In genomic region chr2:225337183-225337582, GRCh38 we compare ENCODE assay signal across 12 cellular contexts.
DNase-seq lines count a peak whose midpoint lies in the region; ATAC-seq and TF ChIP-seq lines count a peak whose summit lies in the region.
"Had no signal": no experiment of that assay in that cellular context is flagged by ENCODE, and none has a peak within 500 bp of the region (broad histone marks: within the 10 kb centered on the region; RNA-seq: fewer than 3 reads in every experiment).

No MANE protein-coding gene starts in this region.

- TF ChIP-seq RAD21 in SK-N-SH (IDR thresholded peaks at IDR 0.05; ENCODE audit: low read length): no peak

- no peak for ATAC-seq in SK-N-SH treated with all-trans-retinoic acid at 6 μM for 48 hours
- peak; percentile 68 for ATAC-seq in upper lobe of right lung
- ATAC-seq in HG02678 (IDR thresholded peaks at IDR 0.05; ENCODE audit: unreplicated experiment): no peak
- ATAC-seq: right lobe of liver had no signal

- DNase-seq in SK-N-SH: no peak
- DNase-seq in amniotic epithelial cell (ENCODE audit: low read depth): peak; percentile 77
- peak; percentile 23 for DNase-seq in iPS DF 19.7 (ENCODE audit: low read depth, low spot score)
- DNase-seq in upper lobe of right lung: no peak
- no peak for DNase-seq in transverse colon
- no peak for DNase-seq in KBM-7
- DNase-seq: activated CD4-positive, alpha-beta T cell treated with anti-CD3 and anti-CD28 coated beads, Interleukin-2, amount 50 U/mL, for 48 hours; cortex of kidney; NCI-H1436 treated with DMSO at 0.1 percent for 48 hours; right lobe of liver had no signal

- no peak overlapping the region for H3K4me3 ChIP-seq in SK-N-SH (ENCODE audit: low read depth in 2 of 2, low read length in 1 of 2)
- H3K4me3 ChIP-seq in upper lobe of right lung: no peak overlapping the region
- no peak overlapping the region for H3K4me3 ChIP-seq in transverse colon
- H3K4me3 ChIP-seq: right lobe of liver had no signal

- no peaks in the 10 kb centered on the region for H3F3A ChIP-seq in SK-N-SH (replicated peaks; ENCODE audit: insufficient read depth)

- no peak for TF ChIP-seq POLR2A in transverse colon (IDR thresholded peaks at IDR 0.05)

- no peaks in the 10 kb centered on the region for H4K20me1 ChIP-seq in SK-N-SH (ENCODE audit: insufficient read depth)

- POLR2A ChIA-PET in SK-N-SH (lab: Yijun Ruan, JAX): no interaction called here

- H3K36me3 ChIP-seq in SK-N-SH (replicated peaks in 1 of 2; ENCODE audit: control insufficient read depth in 1 of 2, insufficient read depth in 2 of 2, low read length in 1 of 2): no peaks in the 10 kb centered on the region
- H3K36me3 ChIP-seq in upper lobe of right lung: no peaks in the 10 kb centered on the region
- no peaks in the 10 kb centered on the region for H3K36me3 ChIP-seq in transverse colon
- H3K36me3 ChIP-seq: right lobe of liver had no signal

- H2AFZ ChIP-seq in SK-N-SH (ENCODE audit: low read depth): no peak overlapping the region

- H3K79me2 ChIP-seq in SK-N-SH (ENCODE audit: insufficient read depth): no peaks in the 10 kb centered on the region

- TF ChIP-seq EP300 in SK-N-SH (IDR thresholded peaks at IDR 0.05; ENCODE audit: borderline replicate concordance in 1 of 2, low read depth in 1 of 2, low read length in 1 of 2): no peak
- TF ChIP-seq EP300 in transverse colon (IDR thresholded peaks at IDR 0.05; ENCODE audit: low read depth): no peak

- no peaks in the 10 kb centered on the region for H3K27me3 ChIP-seq in SK-N-SH (ENCODE audit: insufficient read depth)
- no peaks in the 10 kb centered on the region for H3K27me3 ChIP-seq in upper lobe of right lung
- H3K27me3 ChIP-seq in transverse colon: no peaks in the 10 kb centered on the region
- H3K27me3 ChIP-seq: right lobe of liver had no signal

- no peaks in the 10 kb centered on the region for H3K9me2 ChIP-seq in SK-N-SH

- 27% methylated on average over 1 of the region's 1 CpG for WGBS in SK-N-SH (ENCODE audit: low lambda C conversion rate)
- WGBS in transverse colon (ENCODE audit: low coverage in 1 of 2), 2 donors: 4 to 33% methylated on average over 1 of the region's 1 CpG

- CTCF ChIA-PET in SK-N-SH (lab: Yijun Ruan, JAX): no interaction called here

- H3K27ac ChIP-seq in SK-N-SH (ENCODE audit: low read depth in 2 of 2, low read length in 1 of 2) (no peak overlapping the region), upper lobe of right lung (no peak overlapping the region), transverse colon (no peak overlapping the region)
- H3K27ac ChIP-seq: right lobe of liver had no signal

- H3K4me2 ChIP-seq in SK-N-SH: no peak overlapping the region

- in situ Hi-C loops in transverse colon (cut with MboI; ENCODE audit: low pct_ligation_motif_present in 1 of 4, low pct_unique_long_range_greater_than_20kb in 1 of 4, low sequenced_read_pairs in 3 of 4): no loop called here
- in situ Hi-C loops in KBM-7 (cut with MboI; ENCODE audit: low pct_unique_long_range_greater_than_20kb, low sequenced_read_pairs): no loop called here

- TF ChIP-seq CTCF in SK-N-SH (IDR thresholded peaks at IDR 0.05) (no peak), upper lobe of right lung (IDR thresholded peaks at IDR 0.05) (no peak), transverse colon (IDR thresholded peaks at IDR 0.05) (no peak)

- intact Hi-C loops in upper lobe of right lung (cut with DNase I): no loop called here
- intact Hi-C loops in transverse colon (cut with DNase I; ENCODE audit: low total_unique reads): no loop called here

- H3K4me1 ChIP-seq in SK-N-SH (ENCODE audit: control insufficient read depth in 1 of 2, insufficient read depth in 2 of 2, low read depth in 1 of 2, low read length in 1 of 2) (peaks cover 0 to 3% of the 10 kb centered on the region in 2 experiments; a peak in 2 of 4 replicates), upper lobe of right lung (no peaks in the 10 kb centered on the region), transverse colon (no peaks in the 10 kb centered on the region)
- H3K4me1 ChIP-seq: right lobe of liver had no signal

- no peak overlapping the region for H3K9ac ChIP-seq in SK-N-SH

- no peaks in the 10 kb centered on the region for H3K9me3 ChIP-seq in SK-N-SH
- no peaks in the 10 kb centered on the region for H3K9me3 ChIP-seq in upper lobe of right lung
- H3K9me3 ChIP-seq in transverse colon: no peaks in the 10 kb centered on the region
- H3K9me3 ChIP-seq: right lobe of liver had no signal

TF ChIP-seq in SK-N-SH treated with all-trans-retinoic acid at 6 μM for 48 hours, 23 proteins besides CTCF, POLR2A, EP300 and RAD21:
- TF ChIP-seq ISL1 (CRISPR knock-in tag; IDR thresholded peaks at IDR 0.05) (0 out of 2 replicates have a peak, but pooled peaks have one; percentile 23), RARB (CRISPR knock-in tag; IDR thresholded peaks at IDR 0.05) (no peak), ZFP30 (CRISPR knock-in tag; IDR thresholded peaks at IDR 0.05) (no peak), CREB5 (CRISPR knock-in tag; IDR thresholded peaks at IDR 0.05; ENCODE audit: low read depth) (no peak)

TF ChIP-seq in SK-N-SH, 30 proteins besides CTCF, POLR2A, EP300 and RAD21:
- TF ChIP-seq, protein P1, sequence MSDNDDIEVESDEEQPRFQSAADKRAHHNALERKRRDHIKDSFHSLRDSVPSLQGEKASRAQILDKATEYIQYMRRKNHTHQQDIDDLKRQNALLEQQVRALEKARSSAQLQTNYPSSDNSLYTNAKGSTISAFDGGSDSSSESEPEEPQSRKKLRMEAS (IDR thresholded peaks at IDR 0.05; ENCODE audit: low read depth): no peak
- TF ChIP-seq ZBTB33 (IDR thresholded peaks at IDR 0.05; ENCODE audit: borderline replicate concordance, low read depth) (no peak), GABPA (IDR thresholded peaks at IDR 0.05; ENCODE audit: low read depth) (no peak), JUND (IDR thresholded peaks at IDR 0.05) (no peak), TCF12 (IDR thresholded peaks at IDR 0.05) (no peak)

Comparison
In these comparisons a context has a peak if more than half of its experiments do, and no peak if none do; other contexts are left out.
1. DNase-seq: peak in amniotic epithelial cell (single experiment) and iPS DF 19.7 (single experiment); none in SK-N-SH (single experiment), upper lobe of right lung (single experiment), transverse colon (single experiment) and KBM-7 (single experiment).